ENCODE assay signal across 8 cellular contexts in genomic region chr6:112296122-112296521, GRCh38. TPM values are rescaled to one million over a fixed set of nuclear protein-coding genes. Genes with fewer than 3 reads are reported as not detected.
DNase-seq lines count a peak whose midpoint lies in the region; ATAC-seq, FAIRE-seq and TF ChIP-seq lines count a peak whose summit lies in the region.

No MANE protein-coding gene starts in this region.

- intact Hi-C loops in pancreas (cut with DNase I) = no loop called here

- FAIRE-seq in pancreas (lab: Jason Lieb, UNC) = no peak

- no peak for ATAC-seq in pancreas

- DNase-seq in stimulated activated CD4-positive, alpha-beta T cell treated with anti-CD3 and anti-CD28 coated beads, Interleukin-15, amount 100 ng/mL, for 24 hours = peak; percentile 5
- no peak for DNase-seq in stimulated activated CD4-positive, alpha-beta T cell treated with anti-CD3 and anti-CD28 coated beads, Interleukin-2, amount 100 ng/mL, for 48 hours
- peak; percentile 40 for DNase-seq in HS-27A (ENCODE audit: low read depth)
- peak; percentile 84 for DNase-seq in brain microvascular endothelial cell
- peak; percentile 6 for DNase-seq in nephron progenitor cell
- no peak for DNase-seq in CD8-positive, alpha-beta memory T cell
- DNase-seq in pancreas = no peak
- no peak for DNase-seq in retina

- peak; percentile 85 for TF ChIP-seq CTCF in brain microvascular endothelial cell (IDR thresholded peaks at IDR 0.05; ENCODE audit: low read depth, low read length, missing control alignments)
- TF ChIP-seq CTCF in nephron progenitor cell (IDR thresholded peaks at IDR 0.05) = peak; percentile 39
- TF ChIP-seq CTCF in pancreas (IDR thresholded peaks at IDR 0.05) = no peak

- H3K27me3 ChIP-seq in brain microvascular endothelial cell (replicated peaks) (no peaks in the 10 kb centered on the region), pancreas (no peaks in the 10 kb centered on the region)
- H3K27me3 ChIP-seq in CD8-positive, alpha-beta memory T cell (ENCODE audit: insufficient read depth, low read length, poor library complexity, severe bottlenecking) = no peaks in the 10 kb centered on the region

- H3K36me3 ChIP-seq in brain microvascular endothelial cell (replicated peaks) = no peaks in the 10 kb centered on the region
- H3K36me3 ChIP-seq in CD8-positive, alpha-beta memory T cell (ENCODE audit: insufficient read depth, low read length) = no peaks in the 10 kb centered on the region
- no peaks in the 10 kb centered on the region for H3K36me3 ChIP-seq in pancreas

- no peaks in the 10 kb centered on the region for H3K4me1 ChIP-seq in CD8-positive, alpha-beta memory T cell (ENCODE audit: insufficient read depth, low read length)
- no peaks in the 10 kb centered on the region for H3K4me1 ChIP-seq in pancreas

- no peak overlapping the region for H3K27ac Mint-ChIP-seq in nephron progenitor cell
- no peak overlapping the region for H3K27ac Mint-ChIP-seq in CD8-positive, alpha-beta memory T cell

- H3K27ac ChIP-seq in brain microvascular endothelial cell (no peak overlapping the region), pancreas (no peak overlapping the region)
- H3K27ac ChIP-seq in CD8-positive, alpha-beta memory T cell (ENCODE audit: low read depth, low read length) = no peak overlapping the region

- in situ Hi-C loops in brain microvascular endothelial cell (cut with HindIII; ENCODE audit: low pct_ligation_motif_present, low sequenced_read_pairs) = no loop called here

- CTCF ChIA-PET in CD8-positive, alpha-beta memory T cell (lab: Charles Lee) = interaction anchor here (1.6 kb wide), 1 partner anchor 15 kb away, joined by 4 read pairs; no protein-coding TSS in a partner anchor

- peaks cover 9% of the 10 kb centered on the region for H3K9me3 Mint-ChIP-seq in nephron progenitor cell
- no peaks in the 10 kb centered on the region for H3K9me3 Mint-ChIP-seq in CD8-positive, alpha-beta memory T cell

- H3K4me3 ChIP-seq in brain microvascular endothelial cell (ENCODE audit: low read depth, low read length) (no peak overlapping the region), pancreas (no peak overlapping the region)
- no peak overlapping the region for H3K4me3 ChIP-seq in CD8-positive, alpha-beta memory T cell (ENCODE audit: low read length)

- H3K36me3 Mint-ChIP-seq in nephron progenitor cell (ENCODE audit: low read depth) = no peaks in the 10 kb centered on the region
- peaks cover 0 to 2% (median 0%) of the 10 kb centered on the region in 3 donors for H3K36me3 Mint-ChIP-seq in CD8-positive, alpha-beta memory T cell

- no peaks in the 10 kb centered on the region for H3K9me3 ChIP-seq in CD8-positive, alpha-beta memory T cell (ENCODE audit: low read length)
- H3K9me3 ChIP-seq in pancreas = no peaks in the 10 kb centered on the region

- POLR2A ChIA-PET in CD8-positive, alpha-beta memory T cell (lab: Charles Lee) = no interaction called here

- H3K4me1 Mint-ChIP-seq in nephron progenitor cell = peaks cover 39% of the 10 kb centered on the region
- H3K4me1 Mint-ChIP-seq in CD8-positive, alpha-beta memory T cell = no peaks in the 10 kb centered on the region

- 80 to 81% methylated on average over 2 of the region's 2 CpGs for WGBS in pancreas, 2 donors

- H3K4me3 Mint-ChIP-seq in nephron progenitor cell = no peak overlapping the region
- H3K4me3 Mint-ChIP-seq in CD8-positive, alpha-beta memory T cell = no peak overlapping the region

- H3K27me3 Mint-ChIP-seq in nephron progenitor cell (ENCODE audit: low read depth, poor library complexity) = peaks cover 11% of the 10 kb centered on the region
- peaks cover 30 to 37% of the 10 kb centered on the region in 2 donors for H3K27me3 Mint-ChIP-seq in CD8-positive, alpha-beta memory T cell

RNA-seq across cellular contexts. Expression of gene LAMA4, which starts 41.8 kb away (rescaled TPM):
- total RNA-seq in CD8-positive, alpha-beta memory T cell = not detected
- not detected for polyA plus RNA-seq in CD8-positive, alpha-beta memory T cell
- total RNA-seq in pancreas = 10 to 100 TPM in 2 of 6 donors, 1 to 10 TPM in 4; 1.3 to 14.0 (median 5.0) TPM
- 1 to 10 TPM; 3.4 to 5.2 TPM for polyA plus RNA-seq in pancreas

RNA-seq across cellular contexts. Expression of gene RFPL4B, which starts 51.0 kb away (rescaled TPM):
- not detected for total RNA-seq in CD8-positive, alpha-beta memory T cell
- not detected for polyA plus RNA-seq in CD8-positive, alpha-beta memory T cell
- not detected for total RNA-seq in pancreas
- polyA plus RNA-seq in pancreas = not detected

Comparison
In these comparisons a context has a peak if more than half of its experiments do, and no peak if none do; other contexts are left out.
1. DNase-seq: peak in stimulated activated CD4-positive, alpha-beta T cell treated with anti-CD3 and anti-CD28 coated beads, Interleukin-15, amount 100 ng/mL, for 24 hours (single experiment), HS-27A (single experiment), brain microvascular endothelial cell (single experiment) and nephron progenitor cell (single experiment); none in stimulated activated CD4-positive, alpha-beta T cell treated with anti-CD3 and anti-CD28 coated beads, Interleukin-2, amount 100 ng/mL, for 48 hours (0 of 2), CD8-positive, alpha-beta memory T cell (0 of 5), pancreas (0 of 6) and retina (single experiment).
2. CTCF ChIP-seq: peak in brain microvascular endothelial cell (single experiment) and nephron progenitor cell (single experiment); none in pancreas (0 of 4).